Comparison of ENCODE assay signal across 1 cellular context in genomic region chr3:100400782-100401673, GRCh38.
TF ChIP-seq lines count a peak whose summit lies in the region.

LNP1 (plus strand) TSS chr3:100401539; CDS start chr3:100429730, 28,191 bp downstream.
TOMM70 (minus strand) TSS chr3:100401089; CDS start chr3:100400949, 140 bp downstream.

TF ChIP-seq in HepG2, 621 proteins besides CTCF, POLR2A, EP300 and RAD21 (continued from another document and continues in another):
- TF ChIP-seq ZNF142 (CRISPR knock-in tag; IDR thresholded peaks at IDR 0.05) (peak; percentile 82), E2F1 (CRISPR knock-in tag; IDR thresholded peaks at IDR 0.05) (peak; percentile 69), MTF2 (CRISPR knock-in tag; IDR thresholded peaks at IDR 0.05; ENCODE audit: borderline replicate concordance) (no peak), MBNL3 (CRISPR knock-in tag; conservative IDR thresholded peaks at IDR 0.05) (no peak), ZNF512B (CRISPR knock-in tag; IDR thresholded peaks at IDR 0.05; ENCODE audit: borderline replicate concordance) (no peak), ZNF646 (CRISPR knock-in tag; IDR thresholded peaks at IDR 0.05) (no peak), IRX3 (CRISPR knock-in tag; IDR thresholded peaks at IDR 0.05; ENCODE audit: borderline replicate concordance, low read depth) (no peak; the same call in 1 of the 2 replicates), HHEX (CRISPR knock-in tag; IDR thresholded peaks at IDR 0.05) (no peak), NAIF1 (CRISPR knock-in tag; IDR thresholded peaks at IDR 0.05; ENCODE audit: borderline replicate concordance) (peak; percentile 45; the same call in 1 of the 2 replicates), ZNF772 (CRISPR knock-in tag; IDR thresholded peaks at IDR 0.05) (peak; percentile 22; the same call in 1 of the 2 replicates), GZF1 (CRISPR knock-in tag; IDR thresholded peaks at IDR 0.05) (0 out of 2 replicates have a peak, but pooled peaks have one; percentile 14), THYN1 (CRISPR knock-in tag; IDR thresholded peaks at IDR 0.05; ENCODE audit: borderline replicate concordance, low read depth) (no peak), UBTF (CRISPR knock-in tag; IDR thresholded peaks at IDR 0.05) (peak; percentile 73), RFXANK (CRISPR knock-in tag; IDR thresholded peaks at IDR 0.05) (no peak; the same call in none of the 2 replicates), ZNF776 (CRISPR knock-in tag; IDR thresholded peaks at IDR 0.05) (peak; percentile 46; the same call in 1 of the 2 replicates), ZBTB39 (CRISPR knock-in tag; IDR thresholded peaks at IDR 0.05) (no peak; the same call in 1 of the 2 replicates), ZNF225 (CRISPR knock-in tag; IDR thresholded peaks at IDR 0.05) (0 out of 2 replicates have a peak, but pooled peaks have one; percentile 53), ZNF557 (CRISPR knock-in tag; IDR thresholded peaks at IDR 0.05) (no peak; the same call in 1 of the 2 replicates), FOXM1 (CRISPR knock-in tag; IDR thresholded peaks at IDR 0.05) (no peak), ZBED4 (CRISPR knock-in tag; IDR thresholded peaks at IDR 0.05; ENCODE audit: borderline replicate concordance) (0 out of 2 replicates have a peak, but pooled peaks have one; percentile 20), MTF1 (CRISPR knock-in tag; IDR thresholded peaks at IDR 0.05) (0 out of 2 replicates have a peak, but pooled peaks have one; percentile 40), PITX1 (CRISPR knock-in tag; IDR thresholded peaks at IDR 0.05) (no peak; the same call in 1 of the 2 replicates), NCOA1 (CRISPR knock-in tag; IDR thresholded peaks at IDR 0.05) (no peak), NFATC3 (CRISPR knock-in tag; IDR thresholded peaks at IDR 0.05) (0 out of 2 replicates have a peak, but pooled peaks have one; percentile 76), ZNF670 (CRISPR knock-in tag; IDR thresholded peaks at IDR 0.05; ENCODE audit: borderline replicate concordance) (0 out of 2 replicates have a peak, but pooled peaks have one; percentile 28)
